In the genomic region with DNA sequence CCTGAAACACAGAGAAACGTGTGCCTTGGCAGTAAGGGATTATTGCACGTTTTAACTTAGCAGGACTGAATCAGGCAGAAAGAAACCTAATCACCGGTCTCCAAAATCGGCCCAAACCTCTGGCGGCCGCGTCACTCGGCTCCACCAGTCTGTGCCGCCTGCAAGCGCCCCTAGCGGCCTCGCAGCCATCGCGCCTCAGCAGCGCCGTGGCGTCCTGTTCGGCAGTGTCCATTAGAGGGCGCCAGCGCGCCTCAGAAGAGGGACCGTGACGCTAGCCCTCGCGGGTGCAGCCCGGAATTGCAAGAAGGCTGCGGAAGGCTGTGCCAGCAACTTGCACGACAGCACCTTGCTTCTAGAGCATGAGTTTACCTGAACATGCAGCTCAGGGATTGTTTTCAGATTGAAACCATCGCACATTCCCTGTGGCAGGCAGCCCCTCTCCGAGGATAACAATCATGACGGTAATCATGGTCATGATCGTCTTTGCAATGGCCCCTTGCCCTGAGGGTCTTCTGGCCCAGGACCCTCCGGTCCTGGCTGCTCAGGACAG, we compare ENCODE assay signal across 8 cellular contexts.
DNase-seq lines count a peak whose midpoint lies in the region; ATAC-seq and TF ChIP-seq lines count a peak whose summit lies in the region.

No MANE protein-coding gene starts in this region.

- POLR2A ChIA-PET in AG04449 (lab: Yijun Ruan, JAX): interaction anchor here (0.7 kb wide), 1 partner anchor 41 kb away, joined by 3 read pairs; no protein-coding TSS in a partner anchor

- CTCF ChIA-PET in AG04449 (lab: Yijun Ruan, JAX): interaction anchor here (0.6 to 8.4 kb wide), 60 partner anchors 8 to 766 kb away, joined by 3 to 103 read pairs (median 5); a partner anchor contains a TSS

- DNase-seq in AG04449 (ENCODE audit: low read depth, low spot score) (peak; percentile 33), NCI-H2171 treated with DMSO at 0.1 percent for 48 hours (lab: John Stamatoyannopoulos, UW) (peak; percentile 92), breast epithelium (ENCODE audit: low spot score in 2 of 2) (peak; percentile 92 to 95)

- ATAC-seq in GM18868 (IDR thresholded peaks at IDR 0.05; ENCODE audit: unreplicated experiment) (peak; percentile 99), HG03135 (IDR thresholded peaks at IDR 0.05; ENCODE audit: unreplicated experiment) (peak; percentile 100)

- H3K4me3 ChIP-seq in AG04449 (ENCODE audit: low read depth, low read length) (peak overlapping the region; percentile 42), breast epithelium (peak overlapping the region; percentile 35 to 69 (median 60)), iPS-18c (ENCODE audit: insufficient read depth, low read depth, low read length) (peak overlapping the region; percentile 34; the same call in 1 of the 2 replicates), skeletal muscle satellite cell (ENCODE audit: low read length) (peak overlapping the region; percentile 68)

- H3K36me3 ChIP-seq in breast epithelium (no peaks in the 10 kb centered on the region), skeletal muscle satellite cell (ENCODE audit: insufficient read depth, low read length) (no peaks in the 10 kb centered on the region)

- TF ChIP-seq CTCF in AG04449 (IDR thresholded peaks at IDR 0.05; ENCODE audit: insufficient read depth, low read length, missing control alignments) (peak; percentile 100), VCaP (conservative IDR thresholded peaks at IDR 0.05) (peak; percentile 100), breast epithelium (IDR thresholded peaks at IDR 0.05) (peak; percentile 98 to 100 (median 100))

- peak overlapping the region; percentile 79 for H3K9ac ChIP-seq in skeletal muscle satellite cell (ENCODE audit: low read depth, low read length)

- intact Hi-C loops in breast epithelium (cut with DNase I; ENCODE audit: low total_unique reads): no loop called here

- no peaks in the 10 kb centered on the region for H3K9me3 ChIP-seq in breast epithelium
- H3K9me3 ChIP-seq in iPS-18c (ENCODE audit: control insufficient read depth, insufficient read depth, low read length): no peaks in the 10 kb centered on the region
- no peaks in the 10 kb centered on the region for H3K9me3 ChIP-seq in skeletal muscle satellite cell (replicated peaks; ENCODE audit: low read length)

- no peaks in the 10 kb centered on the region for H3K4me1 ChIP-seq in breast epithelium
- H3K4me1 ChIP-seq in skeletal muscle satellite cell (ENCODE audit: control insufficient read depth, insufficient read depth, low read length): peaks cover 26% of the 10 kb centered on the region

- peak overlapping the region; percentile 94 for H3K4me2 ChIP-seq in skeletal muscle satellite cell (ENCODE audit: low read length)

- TF ChIP-seq POLR2A in breast epithelium (IDR thresholded peaks at IDR 0.05): no peak

- H3K27me3 ChIP-seq in breast epithelium (no peaks in the 10 kb centered on the region), skeletal muscle satellite cell (ENCODE audit: control insufficient read depth, insufficient read depth, low read length) (peaks cover 8% of the 10 kb centered on the region)

- H3K27ac ChIP-seq in VCaP (peak overlapping the region; percentile 71), breast epithelium (peak overlapping the region; percentile 88)

Comparison
In these comparisons a context has a peak if more than half of its experiments do, and no peak if none do; other contexts are left out.
1. Peak in every context shown above with its lines: DNase-seq, ATAC-seq, H3K4me3 ChIP-seq and H3K27ac ChIP-seq.
2. DNase-seq: peak in every context shown above with its lines; median percentile 94 in breast epithelium; 92 in NCI-H2171 treated with DMSO at 0.1 percent for 48 hours; 33 in AG04449.